ENCODE assay signal across 8 cellular contexts in the genomic region with DNA sequence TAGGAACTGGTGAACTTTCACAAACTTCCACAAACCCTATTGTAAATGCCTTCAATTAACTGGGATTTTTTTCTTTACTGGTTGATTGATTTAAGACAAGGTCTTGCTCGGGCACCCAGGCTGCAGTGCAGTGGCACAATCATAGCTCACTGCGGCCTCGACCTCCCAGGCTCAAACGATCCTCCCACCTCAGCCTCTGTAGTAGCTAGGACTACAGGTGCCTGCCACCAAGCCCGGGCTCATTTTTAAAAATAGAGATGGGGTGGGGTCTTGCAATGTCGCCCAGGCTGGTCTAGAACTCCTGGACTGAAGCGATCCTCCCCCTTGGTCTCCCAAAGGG. TPM values are rescaled to one million over a fixed set of nuclear protein-coding genes. Genes with fewer than 3 reads are reported as not detected.
A peak's percentile ranks its signal among the peaks of the same experiment; 100 is the strongest.
DNase-seq lines count a peak whose midpoint lies in the region; ATAC-seq and TF ChIP-seq lines count a peak whose summit lies in the region.

No MANE protein-coding gene starts in this region.

- H3K27me3 Mint-ChIP-seq in HFFc6 (ENCODE audit: insufficient read depth) = no peaks in the 10 kb centered on the region
- H3K27me3 Mint-ChIP-seq in central memory CD8-positive, alpha-beta T cell = peaks cover 41% of the 10 kb centered on the region

- no peaks in the 10 kb centered on the region for H3K36me3 ChIP-seq in A673 (ENCODE audit: insufficient read depth, low read length, poor library complexity, severe bottlenecking)
- no peaks in the 10 kb centered on the region for H3K36me3 ChIP-seq in mucosa of stomach (ENCODE audit: control insufficient read depth, insufficient read depth, low read length)

- ATAC-seq in central memory CD8-positive, alpha-beta T cell (replicated peaks; ENCODE audit: extremely low read depth, poor library complexity, severe bottlenecking) = no peak
- no peak for ATAC-seq in HG03196 (IDR thresholded peaks at IDR 0.05; ENCODE audit: unreplicated experiment)

- peak overlapping the region; percentile 84 for H3K4me3 Mint-ChIP-seq in HFFc6
- H3K4me3 Mint-ChIP-seq in central memory CD8-positive, alpha-beta T cell = peak overlapping the region; percentile 68

- CTCF ChIA-PET in A673 (lab: Charles Lee) = interaction anchor here (0.5 to 1.8 kb wide), 8 partner anchors 22 to 285 kb away, joined by 3 to 18 read pairs (median 6); a partner anchor contains a TSS

- TF ChIP-seq CTCF in A673 (conservative IDR thresholded peaks at IDR 0.05; ENCODE audit: low read depth, low read length) (no peak), HFFc6 (IDR thresholded peaks at IDR 0.05) (no peak)

- H3K27ac Mint-ChIP-seq in HFFc6 = no peak overlapping the region
- H3K27ac Mint-ChIP-seq in central memory CD8-positive, alpha-beta T cell (ENCODE audit: low read depth) = no peak overlapping the region

- H3K9me3 ChIP-seq in A673 (ENCODE audit: low read depth, low read length, poor library complexity, severe bottlenecking) (peaks cover 3% of the 10 kb centered on the region), mucosa of stomach (ENCODE audit: control insufficient read depth, low read length) (no peaks in the 10 kb centered on the region)

- H3K9ac ChIP-seq in mucosa of stomach (ENCODE audit: low read length) = peak overlapping the region; percentile 50

- intact Hi-C loops in A673 (cut with micrococcal nuclease; ENCODE audit: unreplicated experiment) = no loop called here

- H3K27me3 ChIP-seq in A673 (replicated peaks; ENCODE audit: insufficient read depth, low read depth, low read length, poor library complexity) (no peaks in the 10 kb centered on the region), mucosa of stomach (ENCODE audit: control insufficient read depth, insufficient read depth, low read length) (no peaks in the 10 kb centered on the region)

- no peak for DNase-seq in A673 (ENCODE audit: low spot score)
- DNase-seq in HFFc6 = no peak
- no peak for DNase-seq in central memory CD8-positive, alpha-beta T cell (ENCODE audit: low spot score in 2 of 2)
- no peak for DNase-seq in caudate nucleus (lab: John Stamatoyannopoulos, UW)
- no peak for DNase-seq in COLO668 (lab: John Stamatoyannopoulos, UW; ENCODE audit: unreplicated experiment)
- DNase-seq in NCI-H2227 treated with DMSO at 0.1 percent for 48 hours (lab: John Stamatoyannopoulos, UW) = no peak

- H3K9me3 Mint-ChIP-seq in HFFc6 = no peaks in the 10 kb centered on the region
- no peaks in the 10 kb centered on the region for H3K9me3 Mint-ChIP-seq in central memory CD8-positive, alpha-beta T cell

- H3K27ac ChIP-seq in A673 (ENCODE audit: low read depth, low read length, poor library complexity, severe bottlenecking) = peak overlapping the region; percentile 53
- no peak overlapping the region for H3K27ac ChIP-seq in caudate nucleus (ENCODE audit: low read depth, low read length)

- peak overlapping the region; percentile 51 for H3K4me3 ChIP-seq in A673 (ENCODE audit: low read depth, low read length, poor library complexity, severe bottlenecking)
- no peak overlapping the region for H3K4me3 ChIP-seq in mucosa of stomach (ENCODE audit: low read length)

- H3K4me1 Mint-ChIP-seq in HFFc6 (ENCODE audit: low read depth) = peaks cover 18% of the 10 kb centered on the region
- peaks cover 7% of the 10 kb centered on the region for H3K4me1 Mint-ChIP-seq in central memory CD8-positive, alpha-beta T cell

- peaks cover 12% of the 10 kb centered on the region for H3K4me1 ChIP-seq in A673 (ENCODE audit: insufficient read depth, low read length, poor library complexity, severe bottlenecking)
- H3K4me1 ChIP-seq in mucosa of stomach (ENCODE audit: control insufficient read depth, insufficient read depth, low read length) = peaks cover 11% of the 10 kb centered on the region

- POLR2A ChIA-PET in A673 (lab: Charles Lee; ENCODE audit: low non-redundant PET) = no interaction called here

- H3K36me3 Mint-ChIP-seq in HFFc6 (ENCODE audit: low read depth) = no peaks in the 10 kb centered on the region; the same call in 1 of the 2 replicates
- peaks cover 4% of the 10 kb centered on the region for H3K36me3 Mint-ChIP-seq in central memory CD8-positive, alpha-beta T cell (ENCODE audit: insufficient read depth)

- BruUV-seq in A673 (replicated peaks; lab: Mats Ljungman, UMichigan) = no TSS peak

RNA-seq across cellular contexts. Expression of a gene that starts 35.7 kb away (rescaled TPM):
- total RNA-seq in A673 (2021) = 92.4 TPM in 2 replicates
- total RNA-seq in HFFc6 (2021; fragmentation: NEBNext Ultra II Directional; extraction: Animal tissue kit (Norgen Biotek cat#: 25700)) = 10 to 100 TPM in 5 of 6 experiments, 1 to 10 TPM in 1; 8.6 to 18.3 (median 15.3) TPM

RNA-seq across cellular contexts. Expression of a gene that starts 44.3 kb away (rescaled TPM):
- total RNA-seq in A673 (2021) = 79.9 and 91.9 TPM in 2 replicates
- 100 to 1,000 TPM; 203 to 271 (median 231) TPM for total RNA-seq in HFFc6 (2021; fragmentation: NEBNext Ultra II Directional; extraction: Animal tissue kit (Norgen Biotek cat#: 25700))

RNA-seq across cellular contexts. Expression of a gene that starts 56.0 kb away (rescaled TPM):
- not detected in 2 replicates for total RNA-seq in A673 (2021)
- total RNA-seq in HFFc6 (2021; fragmentation: NEBNext Ultra II Directional; extraction: Animal tissue kit (Norgen Biotek cat#: 25700)) = not detected
